ENCODE assay signal across 9 cellular contexts in genomic region chr11:122202161-122202950, GRCh38.
DNase-seq lines count a peak whose midpoint lies in the region; ATAC-seq, FAIRE-seq and TF ChIP-seq lines count a peak whose summit lies in the region.
"Had no signal": no experiment of that assay in that cellular context is flagged by ENCODE, and none has a peak within 500 bp of the region (broad histone marks: within the 10 kb centered on the region; RNA-seq: fewer than 3 reads in every experiment).

No MANE protein-coding gene starts in this region.

- H3K4me2 ChIP-seq in H1 (ENCODE audit: insufficient read depth in 1 of 2, low read depth in 2 of 2, low read length in 2 of 2): peak overlapping the region; percentile 41 to 47; a peak in 3 of 4 replicates

- peaks cover 2% of the 10 kb centered on the region; the same call in 1 of the 2 replicates for H3K23me2 ChIP-seq in H1 (ENCODE audit: low read depth, low read length)

- H3K18ac ChIP-seq in H1 (ENCODE audit: extremely low read depth, low read length): peak overlapping the region; percentile 33; the same call in 1 of the 2 replicates

- WGBS in H1 (ENCODE audit: extremely low coverage in 1 of 2, insufficient coverage in 1 of 2, insufficient read length in 1 of 2, insufficient replicate concordance in 2 of 2, low coverage in 1 of 2, low lambda C conversion rate in 2 of 2, missing lambda C conversion rate in 1 of 2), 2 experiments: 64% methylated on average over 16 of the region's 16 CpGs; no CpG with 5 or more reads in 1 of the 2 experiments

- H2AFZ ChIP-seq in H1 (ENCODE audit: low read length): peak overlapping the region; percentile 58; the same call in 1 of the 2 replicates

- H3K9ac ChIP-seq in H1 (replicated peaks in 1 of 4; ENCODE audit: extremely low read depth in 1 of 4, low read depth in 3 of 4, low read length in 3 of 4): no peak overlapping the region

- H3K4me1 ChIP-seq in H1 (replicated peaks in 1 of 4; ENCODE audit: control insufficient read depth in 3 of 4, insufficient read depth in 4 of 4, low read length in 3 of 4) (peaks cover 0 to 4% (median under 1%) of the 10 kb centered on the region in 4 experiments; a peak in 2 of 7 replicates), vagina (peaks cover 19% of the 10 kb centered on the region)

- FAIRE-seq in H1 (lab: Jason Lieb, UNC): no peak

- H3K36me3 ChIP-seq in H1 (ENCODE audit: control insufficient read depth in 2 of 4, insufficient read depth in 4 of 4, low read length in 3 of 4) (no peaks in the 10 kb centered on the region), vagina (no peaks in the 10 kb centered on the region)

- peak overlapping the region; percentile 20 for H4K91ac ChIP-seq in H1 (replicated peaks; ENCODE audit: insufficient read length, low read length)

- DNase-seq in Right ventricle myocardium inferior (ENCODE audit: missing footprints) (no peak), cardiac septum (ENCODE audit: low spot score) (no peak), H1 (ENCODE audit: low read depth in 1 of 2, low spot score in 2 of 2) (peak in 1 of 2 experiments; percentile 53), midbrain (lab: John Stamatoyannopoulos, UW) (peak; percentile 32), vagina (ENCODE audit: extremely low spot score in 2 of 2) (no peak)
- no peak for DNase-seq in stimulated activated CD4-positive, alpha-beta T cell treated with anti-CD3 and anti-CD28 coated beads, Interleukin-2, amount 100 ng/mL, for 48 hours
- no peak for DNase-seq in stimulated activated CD4-positive, alpha-beta T cell treated with anti-CD3 and anti-CD28 coated beads, Interleukin-4, amount 100 ng/mL, for 1 hour

- peak; percentile 45 for ATAC-seq in Right ventricle myocardium inferior
- no peak for ATAC-seq in HG02840 (IDR thresholded peaks at IDR 0.05; ENCODE audit: low FRiP score, unreplicated experiment)

- TF ChIP-seq POLR2A in H1 (IDR thresholded peaks at IDR 0.05; ENCODE audit: control extremely low read depth in 1 of 2, low read depth in 2 of 2, low read length in 2 of 2) (no peak), vagina (IDR thresholded peaks at IDR 0.05) (no peak)

- H3K4me3 ChIP-seq in H1 (ENCODE audit: extremely low read depth in 1 of 4, insufficient read depth in 2 of 4, low read depth in 3 of 4, low read length in 4 of 4) (peak overlapping the region in 1 of 4 experiments; percentile 10; a peak in 1 of 8 replicates), vagina (peak overlapping the region; percentile 36 to 55)

- no peak overlapping the region for H4K8ac ChIP-seq in H1 (ENCODE audit: extremely low read depth, insufficient read depth, low read length)

- H2BK12ac ChIP-seq in H1 (ENCODE audit: low read depth, low read length): peak overlapping the region; percentile 41; the same call in 1 of the 2 replicates

- H2BK5ac ChIP-seq in H1 (ENCODE audit: low read depth, low read length): no peak overlapping the region

- CTCF ChIA-PET in H1 (lab: Charles Lee; ENCODE audit: partially characterized antibody): interaction anchor here (0.7 to 4.6 kb wide), 32 partner anchors 8 to 796 kb away, joined by 3 to 43 read pairs (median 3); partner anchors contain the start of gene BLID

- no peak for TF ChIP-seq RAD21 in H1 (IDR thresholded peaks at IDR 0.05 in 1 of 2, conservative IDR thresholded peaks at IDR 0.05 in 1 of 2; ENCODE audit: low read depth in 2 of 2, low read length in 2 of 2)

- H2BK15ac ChIP-seq in H1 (ENCODE audit: low read length): 0 out of 2 replicates have a peak overlapping the region, but pooled peaks have one; percentile 53

- POLR2A ChIA-PET in H1 (lab: Charles Lee; ENCODE audit: partially characterized antibody): no interaction called here

- TF ChIP-seq EP300 in H1 (IDR thresholded peaks at IDR 0.05; ENCODE audit: borderline replicate concordance in 1 of 2, low read depth in 2 of 2, low read length in 2 of 2): no peak

- H3K56ac ChIP-seq in H1 (replicated peaks; ENCODE audit: insufficient read length, low read depth, low read length): no peak overlapping the region

- H3K14ac ChIP-seq in H1 (ENCODE audit: insufficient read length): no peak overlapping the region

- H3K27me3 ChIP-seq in H1 (replicated peaks in 1 of 4; ENCODE audit: control insufficient read depth in 3 of 4, extremely low read depth in 1 of 4, insufficient read depth in 3 of 4, low read length in 3 of 4): no peaks in the 10 kb centered on the region
- no peaks in the 10 kb centered on the region for H3K27me3 ChIP-seq in vagina

- H2BK120ac ChIP-seq in H1 (replicated peaks; ENCODE audit: low read depth, low read length): no peak overlapping the region

- no peak overlapping the region for H4K5ac ChIP-seq in H1 (ENCODE audit: insufficient read length, low read depth, low read length)

- no peak overlapping the region for H2AK5ac ChIP-seq in H1 (ENCODE audit: low read depth, low read length)

- H3K9me3 ChIP-seq in H1 (ENCODE audit: insufficient read depth in 2 of 2, low read depth in 1 of 2, low read length in 1 of 2): no peaks in the 10 kb centered on the region
- no peaks in the 10 kb centered on the region for H3K9me3 ChIP-seq in vagina

- TF ChIP-seq CTCF in H1 (IDR thresholded peaks at IDR 0.05; ENCODE audit: control extremely low read depth in 1 of 3, insufficient read depth in 1 of 3, low read depth in 1 of 3, low read length in 3 of 3) (no peak), vagina (IDR thresholded peaks at IDR 0.05) (no peak)

- intact Hi-C loops in Right ventricle myocardium inferior (cut with DNase I) (loop anchor here (2.0 kb wide), 1 partner anchor 102 kb away; no protein-coding TSS in a partner anchor), cardiac septum (cut with DNase I) (loop anchor here (2.0 to 5.0 kb wide), 2 partner anchors 100 to 180 kb away; no protein-coding TSS in a partner anchor), vagina (cut with DNase I) (loop anchor here (5.0 to 10.0 kb wide), 2 partner anchors 168 to 545 kb away; no protein-coding TSS in a partner anchor)

- no peaks in the 10 kb centered on the region for H3K79me1 ChIP-seq in H1 (ENCODE audit: low read depth, low read length)

- H3K27ac ChIP-seq in H1 (ENCODE audit: low read depth, low read length) (no peak overlapping the region), vagina (peak overlapping the region; percentile 67)
- H3K27ac ChIP-seq: 22Rv1 had no signal

- no peaks in the 10 kb centered on the region for H4K20me1 ChIP-seq in H1 (replicated peaks in 1 of 2; ENCODE audit: control insufficient read depth in 1 of 2, insufficient read depth in 2 of 2, low read length in 2 of 2)

- no peak overlapping the region for H3K4ac ChIP-seq in H1 (replicated peaks; ENCODE audit: insufficient read length, low read depth, low read length)

- no peak overlapping the region for H3K23ac ChIP-seq in H1 (ENCODE audit: insufficient read length)

- 0 out of 2 replicates have a peak overlapping the region, but pooled peaks have one; percentile 23 for H2BK20ac ChIP-seq in H1 (ENCODE audit: low read length)

- H3K79me2 ChIP-seq in H1 (ENCODE audit: control insufficient read depth in 1 of 2, insufficient read depth in 2 of 2, low read length in 2 of 2): no peaks in the 10 kb centered on the region

TF ChIP-seq in H1, 55 proteins besides CTCF, POLR2A, EP300 and RAD21 (continues in another document):
- no peak for TF ChIP-seq USF2 (IDR thresholded peaks at IDR 0.05; ENCODE audit: low read length)
- no peak for TF ChIP-seq NANOG (IDR thresholded peaks at IDR 0.05; ENCODE audit: insufficient read depth, low read depth, low read length, poor library complexity, severe bottlenecking)
- no peak for TF ChIP-seq SIN3A (conservative IDR thresholded peaks at IDR 0.05 in 1 of 2, IDR thresholded peaks at IDR 0.05 in 1 of 2; ENCODE audit: low read depth in 1 of 2, low read length in 2 of 2)
- TF ChIP-seq SP2 (IDR thresholded peaks at IDR 0.05; ENCODE audit: low read length): no peak
- TF ChIP-seq, protein P1, sequence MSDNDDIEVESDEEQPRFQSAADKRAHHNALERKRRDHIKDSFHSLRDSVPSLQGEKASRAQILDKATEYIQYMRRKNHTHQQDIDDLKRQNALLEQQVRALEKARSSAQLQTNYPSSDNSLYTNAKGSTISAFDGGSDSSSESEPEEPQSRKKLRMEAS (IDR thresholded peaks at IDR 0.05): no peak
- TF ChIP-seq CREB1 (IDR thresholded peaks at IDR 0.05): no peak
